In the genomic region with DNA sequence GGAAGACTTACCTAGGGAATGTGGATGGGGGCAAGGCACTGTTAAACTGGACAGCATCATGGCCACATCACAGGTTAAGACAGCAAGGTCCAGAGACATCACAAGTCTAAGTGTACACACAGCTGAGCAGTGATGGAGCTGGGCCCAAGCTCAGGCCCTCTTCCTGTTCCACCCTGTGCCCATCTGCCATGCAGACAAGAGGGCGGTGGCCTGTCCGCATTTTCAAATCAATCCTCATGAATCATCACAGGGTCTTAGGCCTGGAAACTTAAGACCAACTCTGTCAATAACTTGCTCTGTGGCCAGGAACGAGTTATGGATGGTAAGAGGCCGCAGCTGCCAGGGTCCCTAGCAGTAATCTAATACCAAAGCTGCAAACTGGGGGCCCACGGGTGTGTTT, we compare ENCODE assay signal across 15 cellular contexts. TPM values are rescaled to one million over a fixed set of nuclear protein-coding genes. Genes with fewer than 3 reads are reported as not detected.
"Had no signal": no experiment of that assay in that cellular context is flagged by ENCODE, and none has a peak within 500 bp of the region (broad histone marks: within the 10 kb centered on the region; RNA-seq: fewer than 3 reads in every experiment).

No MANE protein-coding gene starts in this region.

- H3K27me3 Mint-ChIP-seq: activated CD4-positive, alpha-beta memory T cell treated with anti-CD3 and anti-CD28 coated beads, Interleukin-2, amount 10 ng/mL, durations not matched to agents 7 days and 5 days had no signal

- H2AFZ ChIP-seq: parathyroid adenoma had no signal

- H3K27ac ChIP-seq: parathyroid adenoma had no signal

- H3K9me3 ChIP-seq: esophagus muscularis mucosa, tibial artery had no signal

- H3K27me3 ChIP-seq: esophagus muscularis mucosa, tibial artery had no signal

- H3K4me1 ChIP-seq: parathyroid adenoma had no signal

- DNase-seq: activated CD4-positive, alpha-beta memory T cell treated with anti-CD3 and anti-CD28 coated beads, Interleukin-2, amount 10 ng/mL, durations not matched to agents 7 days and 5 days; activated CD8-positive, alpha-beta memory T cell treated with anti-CD3 and anti-CD28 coated beads, Interleukin-2, amount 50 U/mL, for 48 hours; foreskin fibroblast; head of caudate nucleus; nephron progenitor cell; stimulated activated CD4-positive, alpha-beta T cell treated with anti-CD3 and anti-CD28 coated beads, Interleukin-4, amount 100 ng/mL, for 4 hours; tibial artery had no signal

- H3K4me3 ChIP-seq: esophagus muscularis mucosa, skin epidermis, tibial artery had no signal

- H3K4me3 Mint-ChIP-seq: activated CD4-positive, alpha-beta memory T cell treated with anti-CD3 and anti-CD28 coated beads, Interleukin-2, amount 10 ng/mL, durations not matched to agents 7 days and 5 days; nephron progenitor cell; T-helper 2 cell treated with Interferon-gamma antibody and Interleukin-4, amounts not matched to agents 5 μg/mL and 100 μg/mL, for 36 hours had no signal

- H3K9ac ChIP-seq: parathyroid adenoma had no signal

- H3K9me3 Mint-ChIP-seq: activated CD4-positive, alpha-beta memory T cell treated with anti-CD3 and anti-CD28 coated beads, Interleukin-2, amount 10 ng/mL, durations not matched to agents 7 days and 5 days; nephron progenitor cell; T-helper 2 cell treated with Interferon-gamma antibody and Interleukin-4, amounts not matched to agents 5 μg/mL and 100 μg/mL, for 36 hours had no signal

- H3K79me2 ChIP-seq: parathyroid adenoma had no signal

- H3K36me3 ChIP-seq: esophagus muscularis mucosa, tibial artery had no signal

- ATAC-seq: activated CD4-positive, CD25-positive, alpha-beta regulatory T cell treated with anti-CD3 and anti-CD28 coated beads, Interleukin-2, amount 50 U/mL, for 24 hours had no signal

- H3K27ac Mint-ChIP-seq: activated CD4-positive, alpha-beta memory T cell treated with anti-CD3 and anti-CD28 coated beads, Interleukin-2, amount 10 ng/mL, durations not matched to agents 7 days and 5 days; nephron progenitor cell; T-helper 2 cell treated with Interferon-gamma antibody and Interleukin-4, amounts not matched to agents 5 μg/mL and 100 μg/mL, for 36 hours had no signal

RNA-seq across cellular contexts. Expression of a gene that starts 3.2 kb away (rescaled TPM):
- total RNA-seq: lung microvascular endothelial cell, renal cortical epithelial cell had no signal
- polyA plus RNA-seq: aorta had no signal
